ENCODE assay signal across 10 cellular contexts in the genomic region with DNA sequence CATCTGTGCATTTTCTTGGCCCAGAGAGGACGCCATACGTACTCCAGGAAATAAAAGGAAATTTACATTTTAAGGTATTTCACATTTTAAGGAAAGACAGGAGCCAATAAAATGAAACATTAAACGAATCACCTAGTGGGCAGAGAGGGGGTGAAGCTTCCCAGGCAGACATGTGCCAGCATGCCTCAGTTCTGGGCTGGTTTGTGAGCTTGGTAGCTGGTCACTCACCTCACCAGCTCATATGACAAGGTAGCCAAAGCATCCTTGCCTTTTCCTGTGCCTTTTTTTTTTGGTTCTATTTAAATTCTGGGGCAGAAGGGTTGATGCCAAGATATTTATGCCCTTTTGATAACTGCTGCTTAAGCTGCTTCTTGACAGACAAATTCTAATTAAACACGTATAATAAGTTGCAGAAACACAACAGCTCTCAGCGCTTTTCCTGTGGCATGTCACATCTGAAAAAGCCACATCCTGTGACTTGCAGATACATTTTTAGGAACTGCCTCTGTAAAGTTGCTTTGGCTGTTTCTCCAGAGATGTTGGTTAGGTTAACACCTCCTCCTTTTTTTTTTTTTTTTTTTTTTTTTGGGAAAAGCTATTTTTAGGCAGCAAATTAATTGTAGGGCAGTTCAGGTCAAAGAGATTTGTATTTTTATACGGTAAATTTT.
DNase-seq lines count a peak whose midpoint lies in the region; ATAC-seq lines count a peak whose summit lies in the region.
"Had no signal": no experiment of that assay in that cellular context is flagged by ENCODE, and none has a peak within 500 bp of the region (broad histone marks: within the 10 kb centered on the region; RNA-seq: fewer than 3 reads in every experiment).

No MANE protein-coding gene starts in this region.

- H3K27ac Mint-ChIP-seq in T-helper 17 cell, result peak overlapping the region; percentile 21

- ATAC-seq in GM18502 (IDR thresholded peaks at IDR 0.05; ENCODE audit: poor library complexity, unreplicated experiment) (peak; percentile 47), HG03460 (IDR thresholded peaks at IDR 0.05; ENCODE audit: unreplicated experiment) (peak; percentile 63), T-helper 17 cell (no peak), GM18868 (IDR thresholded peaks at IDR 0.05; ENCODE audit: unreplicated experiment) (no peak)
- no peak for ATAC-seq in activated CD4-positive, CD25-positive, alpha-beta regulatory T cell treated with anti-CD3 and anti-CD28 coated beads, Interleukin-2, amount 50 U/mL, for 24 hours

- H3K4me3 Mint-ChIP-seq in T-helper 17 cell, result peak overlapping the region; percentile 56

- H3K9me3 ChIP-seq in T-helper 17 cell (ENCODE audit: control insufficient read depth, low read length, poor library complexity, severe bottlenecking), result no peaks in the 10 kb centered on the region
- H3K9me3 ChIP-seq: right atrium auricular region had no signal

- peaks cover 2% of the 10 kb centered on the region for H3K36me3 Mint-ChIP-seq in T-helper 17 cell (ENCODE audit: low read depth)

- H3K4me1 Mint-ChIP-seq in T-helper 17 cell, result peaks cover 13% of the 10 kb centered on the region

- peak; percentile 71 for DNase-seq in A172 (ENCODE audit: low spot score)
- no peak for DNase-seq in T-helper 17 cell
- DNase-seq in NCI-H1930 (lab: John Stamatoyannopoulos, UW), result no peak
- no peak for DNase-seq in NCI-H146 treated with DMSO at 0.1 percent for 48 hours (lab: John Stamatoyannopoulos, UW; ENCODE audit: unreplicated experiment)
- DNase-seq: SHP77 had no signal

- peaks cover 14% of the 10 kb centered on the region for H3K27me3 Mint-ChIP-seq in T-helper 17 cell

Comparison
In these comparisons a context has a peak if more than half of its experiments do, and no peak if none do; other contexts are left out.
1. ATAC-seq: peak in GM18502 (single experiment) and HG03460 (single experiment); none in T-helper 17 cell (single experiment), GM18868 (single experiment) and activated CD4-positive, CD25-positive, alpha-beta regulatory T cell treated with anti-CD3 and anti-CD28 coated beads, Interleukin-2, amount 50 U/mL, for 24 hours (0 of 2).